In the genomic region with DNA sequence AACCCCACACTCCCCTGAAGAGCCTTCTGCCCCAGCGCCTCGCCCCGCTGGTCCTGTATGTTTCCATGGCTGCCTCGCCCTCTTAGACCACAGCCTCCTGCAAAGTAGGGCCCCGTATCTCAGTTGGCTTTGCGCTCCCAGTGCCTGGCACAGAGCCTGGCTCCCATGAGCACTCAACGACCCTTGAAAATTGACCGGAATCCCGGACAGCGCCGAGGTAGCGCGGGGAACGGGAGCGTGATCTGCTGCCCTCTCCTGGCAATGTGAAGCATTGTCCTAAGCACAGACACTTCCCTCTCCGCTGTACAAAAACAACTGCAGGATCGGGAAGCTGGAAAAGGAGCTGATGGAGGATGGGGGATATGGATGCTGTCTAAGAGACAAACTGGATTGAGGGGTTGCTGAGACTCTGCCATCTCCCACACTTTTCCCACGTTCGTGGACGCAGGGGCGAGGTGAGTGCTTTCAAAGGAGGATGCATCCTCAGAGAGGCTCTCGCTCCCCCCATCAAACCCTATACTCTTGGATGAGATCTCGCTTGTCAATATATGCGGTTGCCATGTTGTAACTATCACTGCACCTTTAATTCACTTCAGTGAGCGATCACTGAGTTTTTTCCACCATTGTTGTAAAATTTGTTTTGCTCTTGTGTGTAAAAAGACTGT, we compare ENCODE assay signal across 9 cellular contexts. TPM values are rescaled to one million over a fixed set of nuclear protein-coding genes. Genes with fewer than 3 reads are reported as not detected.
DNase-seq lines count a peak whose midpoint lies in the region; ATAC-seq, FAIRE-seq and TF ChIP-seq lines count a peak whose summit lies in the region.
"Had no signal": no experiment of that assay in that cellular context is flagged by ENCODE, and none has a peak within 500 bp of the region (broad histone marks: within the 10 kb centered on the region; RNA-seq: fewer than 3 reads in every experiment).

No MANE protein-coding gene starts in this region.

- TF ChIP-seq CTCF in D721Med (IDR thresholded peaks at IDR 0.05; ENCODE audit: insufficient read depth, missing control alignments) = peak; percentile 91
- peak; percentile 96 for TF ChIP-seq CTCF in RWPE2 (IDR thresholded peaks at IDR 0.05; ENCODE audit: poor library complexity, severe bottlenecking)
- peak; percentile 73 to 79 (median 73) for TF ChIP-seq CTCF in ovary (IDR thresholded peaks at IDR 0.05)

- peak; percentile 11 for FAIRE-seq in D721Med (lab: Jason Lieb, UNC)

- peaks cover 37% of the 10 kb centered on the region for H3K27me3 ChIP-seq in RWPE2 (ENCODE audit: insufficient read depth, poor library complexity, severe bottlenecking)
- no peaks in the 10 kb centered on the region for H3K27me3 ChIP-seq in ovary

- TF ChIP-seq POLR2A in ovary (IDR thresholded peaks at IDR 0.05) = no peak

- peak; percentile 84 for TF ChIP-seq RAD21 in Ishikawa (IDR thresholded peaks at IDR 0.05; ENCODE audit: low read depth)

- H3K27me3 Mint-ChIP-seq in activated naive CD8-positive, alpha-beta T cell treated with anti-CD3 and anti-CD28 coated beads, Interleukin-2, amount 10 ng/mL, durations not matched to agents 7 days and 5 days = peaks cover 38% of the 10 kb centered on the region

- H3K36me3 Mint-ChIP-seq in activated naive CD8-positive, alpha-beta T cell treated with anti-CD3 and anti-CD28 coated beads, Interleukin-2, amount 10 ng/mL, durations not matched to agents 7 days and 5 days = no peaks in the 10 kb centered on the region

- H3K36me3 ChIP-seq in RWPE2 (ENCODE audit: low read depth) (no peaks in the 10 kb centered on the region), ovary (no peaks in the 10 kb centered on the region)

- WGBS in ovary, 3 donors = 8 to 11% (median 11%) methylated on average over 25 of the region's 25 CpGs

- no peak for TF ChIP-seq EP300 in Ishikawa (IDR thresholded peaks at IDR 0.05; ENCODE audit: borderline replicate concordance)
- no peak for TF ChIP-seq EP300 in ovary (IDR thresholded peaks at IDR 0.05)

- no peak overlapping the region for H3K4me3 ChIP-seq in RWPE2 (ENCODE audit: severe bottlenecking)
- H3K4me3 ChIP-seq in ovary = no peak overlapping the region

- POLR2A ChIA-PET in activated naive CD8-positive, alpha-beta T cell treated with anti-CD3 and anti-CD28 coated beads, Interleukin-2, amount 10 ng/mL, durations not matched to agents 7 days and 5 days (lab: Charles Lee) = interaction anchor here (1.1 to 3.4 kb wide), 3 partner anchors 11 to 101 kb away, joined by 3 to 11 read pairs (median 7); partner anchors contain the start of gene FKBP4

- DNase-seq in D721Med (ENCODE audit: insufficient read length, low spot score) (peak; percentile 50), RWPE2 (ENCODE audit: low spot score) (no peak), head of caudate nucleus (peak; percentile 55 to 91 (median 77)), ovary (peak; percentile 67 to 84 (median 76)), amniotic stem cell (lab: John Stamatoyannopoulos, UW) (no peak)
- peak; percentile 63 for DNase-seq in activated naive CD8-positive, alpha-beta T cell treated with anti-CD3 and anti-CD28 coated beads, Interleukin-2, amount 10 ng/mL, durations not matched to agents 7 days and 5 days

- ATAC-seq in RWPE2 (ENCODE audit: low read depth) (peak; percentile 94), GM19455 (IDR thresholded peaks at IDR 0.05; ENCODE audit: unreplicated experiment) (no peak)
- peak; percentile 84 for ATAC-seq in activated naive CD8-positive, alpha-beta T cell treated with anti-CD3 and anti-CD28 coated beads, Interleukin-2, amount 10 ng/mL, durations not matched to agents 7 days and 5 days (ENCODE audit: low read depth)

- H3K4me3 Mint-ChIP-seq in activated naive CD8-positive, alpha-beta T cell treated with anti-CD3 and anti-CD28 coated beads, Interleukin-2, amount 10 ng/mL, durations not matched to agents 7 days and 5 days = peak overlapping the region; percentile 72

- H3K27ac ChIP-seq in RWPE2 (ENCODE audit: poor library complexity, severe bottlenecking) = no peak overlapping the region
- no peak overlapping the region for H3K27ac ChIP-seq in ovary

- H3K4me1 ChIP-seq in RWPE2 (ENCODE audit: insufficient read depth, poor library complexity, severe bottlenecking) (no peaks in the 10 kb centered on the region), ovary (ENCODE audit: insufficient read depth) (no peaks in the 10 kb centered on the region)

- peaks cover 9% of the 10 kb centered on the region for H3K4me1 Mint-ChIP-seq in activated naive CD8-positive, alpha-beta T cell treated with anti-CD3 and anti-CD28 coated beads, Interleukin-2, amount 10 ng/mL, durations not matched to agents 7 days and 5 days

- no peaks in the 10 kb centered on the region for H3K9me3 Mint-ChIP-seq in activated naive CD8-positive, alpha-beta T cell treated with anti-CD3 and anti-CD28 coated beads, Interleukin-2, amount 10 ng/mL, durations not matched to agents 7 days and 5 days

- no peak overlapping the region for H3K27ac Mint-ChIP-seq in activated naive CD8-positive, alpha-beta T cell treated with anti-CD3 and anti-CD28 coated beads, Interleukin-2, amount 10 ng/mL, durations not matched to agents 7 days and 5 days

- no peaks in the 10 kb centered on the region for H3K9me3 ChIP-seq in RWPE2 (ENCODE audit: severe bottlenecking)
- H3K9me3 ChIP-seq in ovary = no peaks in the 10 kb centered on the region

- intact Hi-C loops in head of caudate nucleus (cut with DNase I) = no loop called here
- intact Hi-C loops in ovary (cut with DNase I) = no loop called here

TF ChIP-seq in Ishikawa, 13 proteins besides CTCF, POLR2A, EP300 and RAD21:
- TF ChIP-seq, protein P1, sequence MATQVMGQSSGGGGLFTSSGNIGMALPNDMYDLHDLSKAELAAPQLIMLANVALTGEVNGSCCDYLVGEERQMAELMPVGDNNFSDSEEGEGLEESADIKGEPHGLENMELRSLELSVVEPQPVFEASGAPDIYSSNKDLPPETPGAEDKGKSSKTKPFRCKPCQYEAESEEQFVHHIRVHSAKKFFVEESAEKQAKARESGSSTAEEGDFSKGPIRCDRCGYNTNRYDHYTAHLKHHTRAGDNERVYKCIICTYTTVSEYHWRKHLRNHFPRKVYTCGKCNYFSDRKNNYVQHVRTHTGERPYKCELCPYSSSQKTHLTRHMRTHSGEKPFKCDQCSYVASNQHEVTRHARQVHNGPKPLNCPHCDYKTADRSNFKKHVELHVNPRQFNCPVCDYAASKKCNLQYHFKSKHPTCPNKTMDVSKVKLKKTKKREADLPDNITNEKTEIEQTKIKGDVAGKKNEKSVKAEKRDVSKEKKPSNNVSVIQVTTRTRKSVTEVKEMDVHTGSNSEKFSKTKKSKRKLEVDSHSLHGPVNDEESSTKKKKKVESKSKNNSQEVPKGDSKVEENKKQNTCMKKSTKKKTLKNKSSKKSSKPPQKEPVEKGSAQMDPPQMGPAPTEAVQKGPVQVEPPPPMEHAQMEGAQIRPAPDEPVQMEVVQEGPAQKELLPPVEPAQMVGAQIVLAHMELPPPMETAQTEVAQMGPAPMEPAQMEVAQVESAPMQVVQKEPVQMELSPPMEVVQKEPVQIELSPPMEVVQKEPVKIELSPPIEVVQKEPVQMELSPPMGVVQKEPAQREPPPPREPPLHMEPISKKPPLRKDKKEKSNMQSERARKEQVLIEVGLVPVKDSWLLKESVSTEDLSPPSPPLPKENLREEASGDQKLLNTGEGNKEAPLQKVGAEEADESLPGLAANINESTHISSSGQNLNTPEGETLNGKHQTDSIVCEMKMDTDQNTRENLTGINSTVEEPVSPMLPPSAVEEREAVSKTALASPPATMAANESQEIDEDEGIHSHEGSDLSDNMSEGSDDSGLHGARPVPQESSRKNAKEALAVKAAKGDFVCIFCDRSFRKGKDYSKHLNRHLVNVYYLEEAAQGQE (IDR thresholded peaks at IDR 0.05; ENCODE audit: low read depth) = peak; percentile 43; the same call in 1 of the 2 replicates
- TF ChIP-seq CREB1 (IDR thresholded peaks at IDR 0.05; ENCODE audit: low read depth) = no peak

RNA-seq across cellular contexts. Expression of gene FKBP4, which starts 10.7 kb away (rescaled TPM):
- 10 to 100 TPM; 62.3 to 67.7 TPM for total RNA-seq in activated naive CD8-positive, alpha-beta T cell treated with anti-CD3 and anti-CD28 coated beads, Interleukin-2, amount 10 ng/mL, durations not matched to agents 7 days and 5 days
- total RNA-seq in ovary = 100 to 1,000 TPM in 1 of 7 donors, 10 to 100 TPM in 6; 26.7 to 109 (median 57.5) TPM
- polyA plus RNA-seq in ovary = 10 to 100 TPM; 25.1 to 96.1 TPM

RNA-seq across cellular contexts. Expression of gene ITFG2, which starts 28.4 kb away (rescaled TPM):
- total RNA-seq in activated naive CD8-positive, alpha-beta T cell treated with anti-CD3 and anti-CD28 coated beads, Interleukin-2, amount 10 ng/mL, durations not matched to agents 7 days and 5 days = 10 to 100 TPM; 66.2 to 66.8 TPM
- total RNA-seq in ovary = 10 to 100 TPM; 25.4 to 57.3 (median 41.1) TPM
- polyA plus RNA-seq in ovary = 10 to 100 TPM; 33.6 to 66.0 TPM

RNA-seq across cellular contexts. Expression of gene NRIP2, which starts 50.8 kb away (rescaled TPM):
- not detected for total RNA-seq in activated naive CD8-positive, alpha-beta T cell treated with anti-CD3 and anti-CD28 coated beads, Interleukin-2, amount 10 ng/mL, durations not matched to agents 7 days and 5 days
- total RNA-seq in ovary = 10 to 100 TPM in 3 of 7 donors, 1 to 10 TPM in 3, under 1 TPM in 1; 0.83 to 15.1 (median 6.3) TPM
- polyA plus RNA-seq in ovary = 10 to 100 TPM in 1 of 2 donors, 1 to 10 TPM in 1; 4.9 to 10.3 TPM
- total RNA-seq: T-helper 1 cell treated with Interleukin-12 subunit alpha and Interleukin-12 subunit beta and Interleukin-4 antibody, amounts not matched to agents 30 ng/mL and 1 ng/mL, for 36 hours had no signal

Comparison
In these comparisons a context has a peak if more than half of its experiments do, and no peak if none do; other contexts are left out.
1. DNase-seq: peak in D721Med (single experiment), activated naive CD8-positive, alpha-beta T cell treated with anti-CD3 and anti-CD28 coated beads, Interleukin-2, amount 10 ng/mL, durations not matched to agents 7 days and 5 days (single experiment), head of caudate nucleus (42 of 42) and ovary (5 of 5); none in RWPE2 (single experiment) and amniotic stem cell (single experiment).
2. Peak in every context shown above with its lines, with median percentiles within 50 percentile points of each other: CTCF ChIP-seq.